33 cellular contexts compared by ENCODE assay signal in the genomic region with DNA sequence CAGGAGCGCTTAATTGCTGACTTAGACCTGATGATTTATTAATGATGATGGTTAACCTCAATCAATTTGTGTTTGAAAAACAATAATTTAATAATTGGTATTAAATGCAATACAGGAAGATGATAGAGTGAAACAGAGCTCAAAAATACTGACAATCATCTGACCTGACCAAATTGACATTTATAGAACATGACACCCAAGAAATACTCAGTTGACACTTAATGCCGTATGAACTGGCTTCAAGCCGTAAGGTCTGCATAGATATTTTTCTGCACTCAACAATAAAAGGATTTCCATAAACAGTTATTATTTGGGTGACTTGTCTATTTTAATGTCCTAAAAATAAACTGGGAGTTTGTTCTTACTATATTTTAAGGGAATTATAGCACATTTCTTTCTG.
"Had no signal": no experiment of that assay in that cellular context is flagged by ENCODE, and none has a peak within 500 bp of the region (broad histone marks: within the 10 kb centered on the region; RNA-seq: fewer than 3 reads in every experiment).

No MANE protein-coding gene starts in this region.

- H3K9me3 ChIP-seq: adrenal gland, body of pancreas had no signal

- H3K4me3 ChIP-seq: adrenal gland, body of pancreas had no signal

- H3K27ac Mint-ChIP-seq: activated B cell treated with CpG ODN at 0.5 μM for 24 hours; activated CD4-positive, alpha-beta memory T cell treated with anti-CD3 and anti-CD28 coated beads for 36 hours; activated CD4-positive, alpha-beta T cell treated with anti-CD3 and anti-CD28 coated beads, Interleukin-2, amount 10 ng/mL, durations not matched to agents 24 days and 14 days; activated CD8-positive, alpha-beta T cell treated with anti-CD3 and anti-CD28 coated beads for 36 hours; activated naive CD4-positive, alpha-beta T cell treated with anti-CD3 and anti-CD28 coated beads for 36 hours; activated naive CD4-positive, alpha-beta T cell treated with anti-CD3 and anti-CD28 coated beads, Interleukin-2, amount 50 U/mL, for 72 hours; activated naive CD8-positive, alpha-beta T cell treated with anti-CD3 and anti-CD28 coated beads for 36 hours; activated T-cell treated with anti-CD3 and anti-CD28 coated beads, Interleukin-2, amount 50 U/mL, for 72 hours; activated T-helper 1 cell treated with anti-CD3 and anti-CD28 coated beads, Interleukin-12 subunit alpha, Interleukin-12 subunit beta, Interleukin-2, Interleukin-4 antibody, amounts not matched to agents 30 ng/mL and 10 ng/mL and 1 ng/mL, durations not matched to agents 14 hours and 24 hours and 36 hours; activated T-helper 17 cell treated with anti-CD3 and anti-CD28 coated beads, Interleukin-2, amount 50 U/mL, for 72 hours; T-helper 1 cell treated with Interleukin-12 subunit alpha and Interleukin-12 subunit beta and Interleukin-4 antibody, amounts not matched to agents 30 μg/mL and 1 μg/mL, for 36 hours; T-helper 2 cell treated with Interferon-gamma antibody and Interleukin-4, amounts not matched to agents 5 μg/mL and 100 μg/mL, for 36 hours had no signal

- DNase-seq: activated B cell treated with CpG ODN at 0.5 μM for 24 hours; activated CD4-positive, alpha-beta memory T cell treated with anti-CD3 and anti-CD28 coated beads for 36 hours; activated CD4-positive, alpha-beta T cell treated with anti-CD3 and anti-CD28 coated beads for 4 hours; activated CD4-positive, alpha-beta T cell treated with anti-CD3 and anti-CD28 coated beads, Interleukin-2, amount 10 ng/mL, durations not matched to agents 24 days and 14 days; activated CD4-positive, alpha-beta T cell treated with anti-CD3 and anti-CD28 coated beads, Interleukin-2, amount 50 U/mL, for 1 hour; activated CD4-positive, alpha-beta T cell treated with anti-CD3 and anti-CD28 coated beads, Interleukin-2, amount 50 U/mL, for 4 hours; activated CD4-positive, CD25-positive, alpha-beta regulatory T cell treated with anti-CD3 and anti-CD28 coated beads, Interleukin-2, amount 50 U/mL, for 72 hours; activated CD8-positive, alpha-beta memory T cell treated with anti-CD3 and anti-CD28 coated beads, Interleukin-2, amount 50 U/mL, for 4 hours; activated CD8-positive, alpha-beta T cell treated with anti-CD3 and anti-CD28 coated beads for 36 hours; activated effector memory CD4-positive, alpha-beta T cell treated with anti-CD3 and anti-CD28 coated beads, Interleukin-2, amount 50 U/mL, for 16 hours; activated gamma-delta T cell treated with Interleukin-2 at 50 U/mL for 16 hours; activated naive CD4-positive, alpha-beta T cell; activated naive CD4-positive, alpha-beta T cell treated with anti-CD3 and anti-CD28 coated beads for 36 hours; activated naive CD4-positive, alpha-beta T cell treated with anti-CD3 and anti-CD28 coated beads, Interleukin-2, amount 50 U/mL, for 16 hours; activated naive CD8-positive, alpha-beta T cell treated with anti-CD3 and anti-CD28 coated beads for 36 hours; activated T-cell treated with anti-CD3 and anti-CD28 coated beads for 4 hours; activated T-cell treated with anti-CD3 and anti-CD28 coated beads, Interleukin-2, amount 50 U/mL, for 1 hour; activated T-cell treated with anti-CD3 and anti-CD28 coated beads, Interleukin-2, amount 50 U/mL, for 4 hours; activated T-cell treated with anti-CD3 and anti-CD28 coated beads, Interleukin-2, amount 50 U/mL, for 72 hours; adrenal gland; amniotic stem cell; aorta; body of pancreas; central memory CD4-positive, alpha-beta T cell; T-helper 1 cell; T-helper 2 cell; T-helper 9 cell had no signal

- H3K27ac ChIP-seq: adrenal gland, body of pancreas, VCaP had no signal

- H3K9me3 Mint-ChIP-seq: activated B cell treated with CpG ODN at 0.5 μM for 24 hours; activated CD4-positive, alpha-beta memory T cell treated with anti-CD3 and anti-CD28 coated beads for 36 hours; activated CD4-positive, alpha-beta T cell treated with anti-CD3 and anti-CD28 coated beads, Interleukin-2, amount 10 ng/mL, durations not matched to agents 24 days and 14 days; activated CD8-positive, alpha-beta T cell treated with anti-CD3 and anti-CD28 coated beads for 36 hours; activated naive CD4-positive, alpha-beta T cell treated with anti-CD3 and anti-CD28 coated beads for 36 hours; activated naive CD4-positive, alpha-beta T cell treated with anti-CD3 and anti-CD28 coated beads, Interleukin-2, amount 50 U/mL, for 72 hours; activated naive CD8-positive, alpha-beta T cell treated with anti-CD3 and anti-CD28 coated beads for 36 hours; activated T-cell treated with anti-CD3 and anti-CD28 coated beads, Interleukin-2, amount 50 U/mL, for 4 hours; activated T-cell treated with anti-CD3 and anti-CD28 coated beads, Interleukin-2, amount 50 U/mL, for 72 hours; activated T-helper 1 cell treated with anti-CD3 and anti-CD28 coated beads, Interleukin-12 subunit alpha, Interleukin-12 subunit beta, Interleukin-2, Interleukin-4 antibody, amounts not matched to agents 30 ng/mL and 10 ng/mL and 1 ng/mL, durations not matched to agents 14 hours and 24 hours and 36 hours; T-helper 1 cell treated with Interleukin-12 subunit alpha and Interleukin-12 subunit beta and Interleukin-4 antibody, amounts not matched to agents 30 μg/mL and 1 μg/mL, for 36 hours; T-helper 2 cell treated with Interferon-gamma antibody and Interleukin-4, amounts not matched to agents 5 μg/mL and 100 μg/mL, for 36 hours had no signal

- H3K4me1 ChIP-seq: body of pancreas had no signal

- H3K27me3 ChIP-seq: adrenal gland, body of pancreas had no signal

- H3K36me3 Mint-ChIP-seq: activated CD4-positive, alpha-beta memory T cell treated with anti-CD3 and anti-CD28 coated beads for 36 hours; activated naive CD4-positive, alpha-beta T cell treated with anti-CD3 and anti-CD28 coated beads, Interleukin-2, amount 50 U/mL, for 72 hours; activated naive CD8-positive, alpha-beta T cell treated with anti-CD3 and anti-CD28 coated beads for 36 hours had no signal

- H3K4me3 Mint-ChIP-seq: activated B cell treated with CpG ODN at 0.5 μM for 24 hours; activated CD4-positive, alpha-beta memory T cell treated with anti-CD3 and anti-CD28 coated beads for 36 hours; activated CD4-positive, alpha-beta T cell treated with anti-CD3 and anti-CD28 coated beads, Interleukin-2, amount 10 ng/mL, durations not matched to agents 24 days and 14 days; activated CD8-positive, alpha-beta T cell treated with anti-CD3 and anti-CD28 coated beads for 36 hours; activated naive CD4-positive, alpha-beta T cell treated with anti-CD3 and anti-CD28 coated beads for 36 hours; activated naive CD8-positive, alpha-beta T cell treated with anti-CD3 and anti-CD28 coated beads for 36 hours; activated T-cell treated with anti-CD3 and anti-CD28 coated beads, Interleukin-2, amount 50 U/mL, for 4 hours; activated T-cell treated with anti-CD3 and anti-CD28 coated beads, Interleukin-2, amount 50 U/mL, for 72 hours; activated T-helper 1 cell treated with anti-CD3 and anti-CD28 coated beads, Interleukin-12 subunit alpha, Interleukin-12 subunit beta, Interleukin-2, Interleukin-4 antibody, amounts not matched to agents 30 ng/mL and 10 ng/mL and 1 ng/mL, durations not matched to agents 14 hours and 24 hours and 36 hours; activated T-helper 17 cell treated with anti-CD3 and anti-CD28 coated beads, Interleukin-2, amount 50 U/mL, for 72 hours; T-helper 1 cell treated with Interleukin-12 subunit alpha and Interleukin-12 subunit beta and Interleukin-4 antibody, amounts not matched to agents 30 μg/mL and 1 μg/mL, for 36 hours; T-helper 2 cell treated with Interferon-gamma antibody and Interleukin-4, amounts not matched to agents 5 μg/mL and 100 μg/mL, for 36 hours had no signal

- H3K4me1 Mint-ChIP-seq: activated B cell treated with CpG ODN at 0.5 μM for 24 hours; activated CD4-positive, alpha-beta T cell treated with anti-CD3 and anti-CD28 coated beads, Interleukin-2, amount 10 ng/mL, durations not matched to agents 24 days and 14 days; activated naive CD8-positive, alpha-beta T cell treated with anti-CD3 and anti-CD28 coated beads for 36 hours had no signal

- ATAC-seq: activated CD8-positive, alpha-beta T cell treated with anti-CD3 and anti-CD28 coated beads for 36 hours; activated naive CD4-positive, alpha-beta T cell treated with anti-CD3 and anti-CD28 coated beads, Interleukin-2, amount 50 U/mL, for 72 hours; activated T-cell treated with anti-CD3 and anti-CD28 coated beads, Interleukin-2, amount 50 U/mL, for 4 hours; activated T-cell treated with anti-CD3 and anti-CD28 coated beads, Interleukin-2, amount 50 U/mL, for 72 hours; activated T-helper 17 cell treated with anti-CD3 and anti-CD28 coated beads, Interleukin-2, amount 50 U/mL, for 72 hours; body of pancreas had no signal

- H3K27me3 Mint-ChIP-seq: activated B cell treated with CpG ODN at 0.5 μM for 24 hours; activated CD4-positive, alpha-beta T cell treated with anti-CD3 and anti-CD28 coated beads, Interleukin-2, amount 10 ng/mL, durations not matched to agents 24 days and 14 days; activated naive CD8-positive, alpha-beta T cell treated with anti-CD3 and anti-CD28 coated beads for 36 hours had no signal
